29 cellular contexts compared by ENCODE assay signal in genomic region chr7:53768191-53768590, GRCh38.
"Had no signal": no experiment of that assay in that cellular context is flagged by ENCODE, and none has a peak within 500 bp of the region (broad histone marks: within the 10 kb centered on the region; RNA-seq: fewer than 3 reads in every experiment).

No MANE protein-coding gene starts in this region.

- H3K27me3 Mint-ChIP-seq: activated CD4-positive, alpha-beta memory T cell treated with anti-CD3 and anti-CD28 coated beads, Interleukin-2, amount 10 ng/mL, durations not matched to agents 7 days and 5 days; activated CD8-positive, alpha-beta memory T cell treated with anti-CD3 and anti-CD28 coated beads, Interleukin-2, amount 10 ng/mL, durations not matched to agents 7 days and 5 days; activated naive CD4-positive, alpha-beta T cell treated with anti-CD3 and anti-CD28 coated beads, Interleukin-2, amount 50 U/mL, for 24 hours; activated naive CD8-positive, alpha-beta T cell treated with anti-CD3 and anti-CD28 coated beads, Interleukin-2, amount 10 ng/mL, durations not matched to agents 7 days and 5 days had no signal

- H3K36me3 Mint-ChIP-seq: activated CD8-positive, alpha-beta memory T cell treated with anti-CD3 and anti-CD28 coated beads, Interleukin-2, amount 10 ng/mL, durations not matched to agents 7 days and 5 days; activated naive CD4-positive, alpha-beta T cell treated with anti-CD3 and anti-CD28 coated beads, Interleukin-2, amount 50 U/mL, for 24 hours; activated naive CD8-positive, alpha-beta T cell treated with anti-CD3 and anti-CD28 coated beads, Interleukin-2, amount 10 ng/mL, durations not matched to agents 7 days and 5 days had no signal

- H3K4me1 Mint-ChIP-seq: activated CD4-positive, alpha-beta memory T cell treated with anti-CD3 and anti-CD28 coated beads, Interleukin-2, amount 10 ng/mL, durations not matched to agents 7 days and 5 days; activated CD8-positive, alpha-beta memory T cell treated with anti-CD3 and anti-CD28 coated beads, Interleukin-2, amount 10 ng/mL, durations not matched to agents 7 days and 5 days; activated naive CD4-positive, alpha-beta T cell treated with anti-CD3 and anti-CD28 coated beads, Interleukin-2, amount 50 U/mL, for 24 hours; activated naive CD8-positive, alpha-beta T cell treated with anti-CD3 and anti-CD28 coated beads, Interleukin-2, amount 10 ng/mL, durations not matched to agents 7 days and 5 days had no signal

- DNase-seq: activated CD4-positive, alpha-beta memory T cell treated with anti-CD3 and anti-CD28 coated beads, Interleukin-2, amount 10 ng/mL, durations not matched to agents 7 days and 5 days; activated CD4-positive, alpha-beta T cell treated with anti-CD3 and anti-CD28 coated beads for 1 hour; activated CD4-positive, alpha-beta T cell treated with anti-CD3 and anti-CD28 coated beads for 48 hours; activated CD4-positive, CD25-positive, alpha-beta regulatory T cell; activated CD8-positive, alpha-beta memory T cell treated with anti-CD3 and anti-CD28 coated beads for 24 hours; activated CD8-positive, alpha-beta memory T cell treated with anti-CD3 and anti-CD28 coated beads, Interleukin-2, amount 10 ng/mL, durations not matched to agents 7 days and 5 days; activated CD8-positive, alpha-beta memory T cell treated with anti-CD3 and anti-CD28 coated beads, Interleukin-2, amount 50 U/mL, for 48 hours; activated gamma-delta T cell; activated naive CD4-positive, alpha-beta T cell treated with Interleukin-2 at 50 U/mL for 16 hours; activated naive CD8-positive, alpha-beta T cell treated with anti-CD3 and anti-CD28 coated beads, Interleukin-2, amount 10 ng/mL, durations not matched to agents 7 days and 5 days; activated T-cell treated with anti-CD3 and anti-CD28 coated beads, Interleukin-2, amount 50 U/mL, for 48 hours; amygdala; body of pancreas; cerebellar nuclear complex; NCI-H1105; NCI-H1417 treated with DMSO at 0.1 percent for 48 hours; NCI-H187 treated with DMSO at 0.1 percent for 48 hours; NCI-H2081; NCI-H345; NCI-H524 treated with DMSO at 0.1 percent for 48 hours; SHP77; SJCRH30; T1000; WERI-Rb-1 had no signal

- H3K4me3 Mint-ChIP-seq: activated CD4-positive, alpha-beta memory T cell treated with anti-CD3 and anti-CD28 coated beads, Interleukin-2, amount 10 ng/mL, durations not matched to agents 7 days and 5 days; activated CD8-positive, alpha-beta memory T cell treated with anti-CD3 and anti-CD28 coated beads, Interleukin-2, amount 10 ng/mL, durations not matched to agents 7 days and 5 days; activated naive CD4-positive, alpha-beta T cell treated with anti-CD3 and anti-CD28 coated beads, Interleukin-2, amount 50 U/mL, for 24 hours; activated naive CD8-positive, alpha-beta T cell treated with anti-CD3 and anti-CD28 coated beads, Interleukin-2, amount 10 ng/mL, durations not matched to agents 7 days and 5 days had no signal

- H3K27ac Mint-ChIP-seq: activated CD4-positive, alpha-beta memory T cell treated with anti-CD3 and anti-CD28 coated beads, Interleukin-2, amount 10 ng/mL, durations not matched to agents 7 days and 5 days; activated CD8-positive, alpha-beta memory T cell treated with anti-CD3 and anti-CD28 coated beads, Interleukin-2, amount 10 ng/mL, durations not matched to agents 7 days and 5 days; activated naive CD4-positive, alpha-beta T cell treated with anti-CD3 and anti-CD28 coated beads, Interleukin-2, amount 50 U/mL, for 24 hours; activated naive CD8-positive, alpha-beta T cell treated with anti-CD3 and anti-CD28 coated beads, Interleukin-2, amount 10 ng/mL, durations not matched to agents 7 days and 5 days had no signal

- ATAC-seq: activated CD8-positive, alpha-beta memory T cell treated with anti-CD3 and anti-CD28 coated beads, Interleukin-2, amount 10 ng/mL, durations not matched to agents 7 days and 5 days; body of pancreas; Panc1 had no signal

- H3K27ac ChIP-seq: body of pancreas, breast epithelium, KMS-11, SJCRH30, SK-N-MC, WERI-Rb-1 had no signal
